ENCODE assay signal across 24 cellular contexts in genomic region chr16:52480237-52480636, GRCh38.
"Had no signal": no experiment of that assay in that cellular context is flagged by ENCODE, and none has a peak within 500 bp of the region (broad histone marks: within the 10 kb centered on the region; RNA-seq: fewer than 3 reads in every experiment).

No MANE protein-coding gene starts in this region.

- ATAC-seq: effector memory CD8-positive, alpha-beta T cell; esophagus mucosa; foreskin keratinocyte; gastroesophageal sphincter; heart left ventricle; heart right ventricle had no signal

- H3K36me3 ChIP-seq: colonic mucosa, esophagus muscularis mucosa, esophagus squamous epithelium, gastrocnemius medialis, gastroesophageal sphincter, heart left ventricle, heart right ventricle had no signal

- H3K27ac ChIP-seq: colonic mucosa, coronary artery, dorsolateral prefrontal cortex, epithelial cell of prostate, esophagus muscularis mucosa, esophagus squamous epithelium, foreskin keratinocyte, gastrocnemius medialis, gastroesophageal sphincter, heart left ventricle, heart right ventricle had no signal

- H3K4me3 ChIP-seq: colonic mucosa, coronary artery, dorsolateral prefrontal cortex, esophagus muscularis mucosa, esophagus squamous epithelium, gastrocnemius medialis, gastroesophageal sphincter, heart left ventricle, heart right ventricle had no signal

- H3K4me1 ChIP-seq: colonic mucosa, esophagus muscularis mucosa, esophagus squamous epithelium, foreskin keratinocyte, gastrocnemius medialis, gastroesophageal sphincter, heart left ventricle, heart right ventricle had no signal

- DNase-seq: colonic mucosa; cortex of kidney; dermis blood vessel endothelial cell; dorsolateral prefrontal cortex; effector CD4-positive, alpha-beta T cell; effector CD8-positive, alpha-beta T cell; effector memory CD4-positive, alpha-beta T cell; effector memory CD8-positive, alpha-beta T cell; endodermal cell; erythroblast; esophagus squamous epithelium; foreskin fibroblast; foreskin keratinocyte; foreskin melanocyte; glutamatergic neuron; head of caudate nucleus; heart left ventricle; heart right ventricle had no signal

- H3K27me3 ChIP-seq: colonic mucosa, dorsolateral prefrontal cortex, esophagus muscularis mucosa, esophagus squamous epithelium, gastrocnemius medialis, gastroesophageal sphincter, heart right ventricle had no signal

- H3K9me3 ChIP-seq: colonic mucosa, esophagus muscularis mucosa, esophagus squamous epithelium, gastrocnemius medialis, gastroesophageal sphincter, heart left ventricle had no signal
